ENCODE assay signal across 8 cellular contexts in genomic region chr2:213150315-213150951, GRCh38. TPM values are rescaled to one million over a fixed set of nuclear protein-coding genes. Genes with fewer than 3 reads are reported as not detected.
DNase-seq lines count a peak whose midpoint lies in the region; ATAC-seq, FAIRE-seq and TF ChIP-seq lines count a peak whose summit lies in the region.

No MANE protein-coding gene starts in this region.

- no peak overlapping the region for H3K56ac ChIP-seq in H1 (replicated peaks; ENCODE audit: insufficient read length, low read depth, low read length)

- no peak overlapping the region for H3K18ac ChIP-seq in H1 (ENCODE audit: extremely low read depth, low read length)

- H3K4me1 ChIP-seq in PC-9 (replicated peaks; ENCODE audit: insufficient read depth) (peaks cover 32% of the 10 kb centered on the region), H1 (replicated peaks in 1 of 4; ENCODE audit: control insufficient read depth in 3 of 4, insufficient read depth in 4 of 4, low read length in 3 of 4) (peaks cover 0 to 10% (median 2%) of the 10 kb centered on the region in 4 experiments; a peak in 2 of 7 replicates), muscle layer of colon (ENCODE audit: insufficient read depth, low read length) (no peaks in the 10 kb centered on the region)

- no peak for TF ChIP-seq RAD21 in H1 (IDR thresholded peaks at IDR 0.05 in 1 of 2, conservative IDR thresholded peaks at IDR 0.05 in 1 of 2; ENCODE audit: low read depth in 2 of 2, low read length in 2 of 2)

- H2BK5ac ChIP-seq in H1 (ENCODE audit: low read depth, low read length) = peak overlapping the region; percentile 26

- H4K91ac ChIP-seq in H1 (replicated peaks; ENCODE audit: insufficient read length, low read length) = no peak overlapping the region

- TF ChIP-seq EP300 in H1 (IDR thresholded peaks at IDR 0.05; ENCODE audit: borderline replicate concordance in 1 of 2, low read depth in 2 of 2, low read length in 2 of 2) = no peak

- no peaks in the 10 kb centered on the region for H4K20me1 ChIP-seq in PC-9 (ENCODE audit: insufficient read depth)
- H4K20me1 ChIP-seq in H1 (replicated peaks in 1 of 2; ENCODE audit: control insufficient read depth in 1 of 2, insufficient read depth in 2 of 2, low read length in 2 of 2) = no peaks in the 10 kb centered on the region

- H3K79me2 ChIP-seq in PC-9 (ENCODE audit: low read depth) (peaks cover 60% of the 10 kb centered on the region), H1 (ENCODE audit: control insufficient read depth in 1 of 2, insufficient read depth in 2 of 2, low read length in 2 of 2) (no peaks in the 10 kb centered on the region)

- no peak overlapping the region for H2BK12ac ChIP-seq in H1 (ENCODE audit: low read depth, low read length)

- ATAC-seq in HG03039 (IDR thresholded peaks at IDR 0.05; ENCODE audit: unreplicated experiment) = no peak
- no peak for ATAC-seq in GM19455 (IDR thresholded peaks at IDR 0.05; ENCODE audit: unreplicated experiment)

- FAIRE-seq in GM18507 (lab: Jason Lieb, UNC) = peak; percentile 84
- peak; percentile 65 for FAIRE-seq in H1 (lab: Jason Lieb, UNC)

- H3K9ac ChIP-seq in H1 (replicated peaks in 1 of 4; ENCODE audit: extremely low read depth in 1 of 4, low read depth in 3 of 4, low read length in 3 of 4) = peak overlapping the region in 2 of 4 experiments; percentile 0 to 26; a peak in 2 of 7 replicates
- peak overlapping the region; percentile 70 for H3K9ac ChIP-seq in muscle layer of colon (ENCODE audit: low read length)

- H3F3A ChIP-seq in PC-9 (ENCODE audit: insufficient read depth, low read depth) = peaks cover 25% of the 10 kb centered on the region; the same call in 1 of the 2 replicates

- H3K9me3 ChIP-seq in PC-9 (ENCODE audit: insufficient read depth, low read depth) (no peaks in the 10 kb centered on the region; the same call in 1 of the 2 replicates), H1 (ENCODE audit: insufficient read depth in 2 of 2, low read depth in 1 of 2, low read length in 1 of 2) (no peaks in the 10 kb centered on the region), muscle layer of colon (ENCODE audit: low read length) (no peaks in the 10 kb centered on the region)

- H2BK120ac ChIP-seq in H1 (replicated peaks; ENCODE audit: low read depth, low read length) = no peak overlapping the region

- no peak for TF ChIP-seq CTCF in PC-9 (conservative IDR thresholded peaks at IDR 0.05)
- no peak for TF ChIP-seq CTCF in H1 (IDR thresholded peaks at IDR 0.05; ENCODE audit: control extremely low read depth in 1 of 3, insufficient read depth in 1 of 3, low read depth in 1 of 3, low read length in 3 of 3)

- H3K9me2 ChIP-seq in PC-9 (ENCODE audit: insufficient read depth) = no peaks in the 10 kb centered on the region

- H4K5ac ChIP-seq in H1 (ENCODE audit: insufficient read length, low read depth, low read length) = peak overlapping the region; percentile 26

- H4K8ac ChIP-seq in H1 (ENCODE audit: extremely low read depth, insufficient read depth, low read length) = no peak overlapping the region

- DNase-seq in GM18507 (ENCODE audit: extremely low spot score, insufficient read length, low read depth) (no peak), PC-9 (peak; percentile 55 to 90), H1 (ENCODE audit: low read depth in 1 of 2, low spot score in 2 of 2) (peak in 1 of 2 experiments; percentile 67), GM19238 (ENCODE audit: insufficient read length, low spot score) (no peak), cortex of kidney (lab: John Stamatoyannopoulos, UW) (no peak)

- H3K23ac ChIP-seq in H1 (ENCODE audit: insufficient read length) = no peak overlapping the region

- H2AK5ac ChIP-seq in H1 (ENCODE audit: low read depth, low read length) = no peak overlapping the region

- peak overlapping the region; percentile 83 for H3K4me3 ChIP-seq in PC-9
- peak overlapping the region; percentile 11 to 97 (median 66); a peak in 7 of 8 replicates for H3K4me3 ChIP-seq in H1 (ENCODE audit: extremely low read depth in 1 of 4, insufficient read depth in 2 of 4, low read depth in 3 of 4, low read length in 4 of 4)
- H3K4me3 ChIP-seq in muscle layer of colon (ENCODE audit: low read depth in 1 of 2, low read length in 2 of 2) = peak overlapping the region; percentile 65 to 87

- no peak overlapping the region for H2BK15ac ChIP-seq in H1 (ENCODE audit: low read length)

- H3K79me1 ChIP-seq in H1 (ENCODE audit: low read depth, low read length) = no peaks in the 10 kb centered on the region

- peaks cover 8% of the 10 kb centered on the region for H3K23me2 ChIP-seq in H1 (ENCODE audit: low read depth, low read length)

- H2AFZ ChIP-seq in PC-9 (peak overlapping the region; percentile 79), H1 (ENCODE audit: low read length) (peak overlapping the region; percentile 79)

- H2BK20ac ChIP-seq in H1 (ENCODE audit: low read length) = no peak overlapping the region

- CTCF ChIA-PET in PC-9 (lab: Charles Lee) (interaction anchor here (0.6 to 0.7 kb wide), 2 partner anchors 127 to 170 kb away, joined by 4 to 7 read pairs; no protein-coding TSS in a partner anchor), H1 (lab: Charles Lee; ENCODE audit: partially characterized antibody) (interaction anchor here (0.6 to 1.9 kb wide), 5 partner anchors 19 to 286 kb away, joined by 3 to 7 read pairs (median 3); no protein-coding TSS in a partner anchor)

- H3K36me3 ChIP-seq in PC-9 (ENCODE audit: low read depth) = 0 out of 2 replicates have a peak, but pooled peaks cover 7% of the 10 kb centered on the region
- no peaks in the 10 kb centered on the region for H3K36me3 ChIP-seq in H1 (ENCODE audit: control insufficient read depth in 2 of 4, insufficient read depth in 4 of 4, low read length in 3 of 4)
- no peaks in the 10 kb centered on the region for H3K36me3 ChIP-seq in muscle layer of colon (ENCODE audit: insufficient read depth, low read length)

- intact Hi-C loops in PC-9 (cut with micrococcal nuclease; ENCODE audit: unreplicated experiment) = loop anchor here (2.0 to 5.0 kb wide), 5 partner anchors 128 to 1657 kb away; partner anchors contain the start of gene BARD1

- H3K14ac ChIP-seq in H1 (ENCODE audit: insufficient read length) = no peak overlapping the region

- peak overlapping the region; percentile 86 for H3K27ac ChIP-seq in PC-9
- H3K27ac ChIP-seq in H1 (ENCODE audit: low read depth, low read length) = no peak overlapping the region
- peak overlapping the region; percentile 46 for H3K27ac ChIP-seq in muscle layer of colon (ENCODE audit: low read depth, low read length)

- WGBS in H1 (ENCODE audit: extremely low coverage in 1 of 2, insufficient coverage in 1 of 2, insufficient read length in 1 of 2, insufficient replicate concordance in 2 of 2, low coverage in 1 of 2, low lambda C conversion rate in 2 of 2, missing lambda C conversion rate in 1 of 2), 2 experiments = 5% methylated on average over 4 of the region's 9 CpGs; no CpG with 5 or more reads in 1 of the 2 experiments

- no peak for TF ChIP-seq POLR2A in H1 (IDR thresholded peaks at IDR 0.05; ENCODE audit: control extremely low read depth in 1 of 2, low read depth in 2 of 2, low read length in 2 of 2)

- H3K4me2 ChIP-seq in PC-9 (peak overlapping the region; percentile 86), H1 (ENCODE audit: insufficient read depth in 1 of 2, low read depth in 2 of 2, low read length in 2 of 2) (peak overlapping the region; percentile 68 to 76)

- no peak overlapping the region for H3K4ac ChIP-seq in H1 (replicated peaks; ENCODE audit: insufficient read length, low read depth, low read length)

- H3K27me3 ChIP-seq in PC-9 (ENCODE audit: insufficient read depth, low read depth) (no peaks in the 10 kb centered on the region), H1 (replicated peaks in 1 of 4; ENCODE audit: control insufficient read depth in 3 of 4, extremely low read depth in 1 of 4, insufficient read depth in 3 of 4, low read length in 3 of 4) (no peaks in the 10 kb centered on the region), muscle layer of colon (ENCODE audit: control insufficient read depth in 1 of 2, insufficient read depth in 2 of 2, low read length in 2 of 2) (no peaks in the 10 kb centered on the region)

- BruUV-seq in PC-9 (replicated peaks; lab: Mats Ljungman, UMichigan) = no TSS peak

- POLR2A ChIA-PET in PC-9 (lab: Charles Lee; ENCODE audit: unreplicated experiment) = interaction anchor here (0.6 kb wide), 2 partner anchors 193 to 245 kb away, joined by 5 to 9 read pairs; no protein-coding TSS in a partner anchor
- POLR2A ChIA-PET in H1 (lab: Charles Lee; ENCODE audit: partially characterized antibody) = interaction anchor here (0.9 kb wide), 1 partner anchor 39 kb away, joined by 4 read pairs; no protein-coding TSS in a partner anchor

TF ChIP-seq in H1, 55 proteins besides CTCF, POLR2A, EP300 and RAD21:
- no peak for TF ChIP-seq RXRA (IDR thresholded peaks at IDR 0.05; ENCODE audit: insufficient read depth, low read depth, low read length)
- no peak for TF ChIP-seq CBX8 (IDR thresholded peaks at IDR 0.05; ENCODE audit: borderline replicate concordance, low read depth, low read length)
- peak; percentile 29 for TF ChIP-seq ASH2L (IDR thresholded peaks at IDR 0.05; ENCODE audit: low read length)
- TF ChIP-seq PHF8 (conservative IDR thresholded peaks at IDR 0.05; ENCODE audit: low read depth, low read length) = 0 out of 2 replicates have a peak, but pooled peaks have one; percentile 14
- TF ChIP-seq KDM4A (IDR thresholded peaks at IDR 0.05; ENCODE audit: low read depth, low read length, severe bottlenecking) = no peak
- TF ChIP-seq RBBP5 (IDR thresholded peaks at IDR 0.05; ENCODE audit: borderline replicate concordance, low read depth, low read length) = peak; percentile 83; the same call in 1 of the 2 replicates
- no peak for TF ChIP-seq POU5F1 (IDR thresholded peaks at IDR 0.05; ENCODE audit: low read depth, low read length)
- TF ChIP-seq SUZ12 (IDR thresholded peaks at IDR 0.05; ENCODE audit: low read length) = no peak
- TF ChIP-seq GABPA (IDR thresholded peaks at IDR 0.05; ENCODE audit: borderline replicate concordance, insufficient read depth, low read length) = no peak
- TF ChIP-seq HDAC2 (IDR thresholded peaks at IDR 0.05; ENCODE audit: borderline replicate concordance in 1 of 2, low read depth in 2 of 2, low read length in 2 of 2) = no peak
- TF ChIP-seq SP1 (IDR thresholded peaks at IDR 0.05; ENCODE audit: low read depth, low read length) = 0 out of 2 replicates have a peak, but pooled peaks have one; percentile 12
- no peak for TF ChIP-seq SIN3A (conservative IDR thresholded peaks at IDR 0.05 in 1 of 2, IDR thresholded peaks at IDR 0.05 in 1 of 2; ENCODE audit: low read depth in 1 of 2, low read length in 2 of 2)

RNA-seq across cellular contexts. Expression of gene IKZF2, which starts 1.0 kb away (rescaled TPM):
- total RNA-seq in PC-9 (2021) = 22.2 and 28.3 TPM in 2 replicates
- total RNA-seq in H1 (2021; fragmentation: NEBNext Ultra II Directional; extraction: Animal tissue kit (Norgen Biotek cat#: 25700)) = 4.4 and 5.8 TPM in 2 replicates
- 1.0 and 1.7 TPM in 2 replicates for polyA plus RNA-seq in H1 (2011; rRNA removed)
- polyA plus RNA-seq in H1 (2011; cell fraction: cytosol; rRNA removed) = 1.8 TPM
- polyA plus RNA-seq in H1 (2011; cell fraction: nucleus; rRNA removed) = 3.6 TPM
- polyA plus RNA-seq in H1 (2012, experiment 1 of 2) = 1.9 to 3.1 TPM (median 2.3 TPM) in 4 replicates
- polyA plus RNA-seq in H1 (2012, experiment 2 of 2) = 0.63 TPM
- polyA plus RNA-seq in H1 (2013, experiment 1 of 2) = 1.5 TPM
- polyA plus RNA-seq in H1 (2013, experiment 2 of 2) = 1.1 TPM
- polyA minus RNA-seq in H1 (2011; rRNA and poly(A)+ RNA removed) = 18.4 and 19.7 TPM in 2 replicates
- polyA minus RNA-seq in H1 (2011; cell fraction: cytosol; rRNA and poly(A)+ RNA removed) = 5.7 TPM
- polyA minus RNA-seq in H1 (2011; cell fraction: nucleus; rRNA and poly(A)+ RNA removed) = 40.8 TPM

Comparison
In these comparisons a context has a peak if more than half of its experiments do, and no peak if none do; other contexts are left out.
1. DNase-seq: peak in PC-9 (2 of 2); none in GM18507 (single experiment), GM19238 (single experiment) and cortex of kidney (single experiment).
2. Peak in every context shown above with its lines, with median percentiles within 50 percentile points of each other: H3K4me3 ChIP-seq.